Comparison of ENCODE assay signal across 10 cellular contexts in the genomic region with DNA sequence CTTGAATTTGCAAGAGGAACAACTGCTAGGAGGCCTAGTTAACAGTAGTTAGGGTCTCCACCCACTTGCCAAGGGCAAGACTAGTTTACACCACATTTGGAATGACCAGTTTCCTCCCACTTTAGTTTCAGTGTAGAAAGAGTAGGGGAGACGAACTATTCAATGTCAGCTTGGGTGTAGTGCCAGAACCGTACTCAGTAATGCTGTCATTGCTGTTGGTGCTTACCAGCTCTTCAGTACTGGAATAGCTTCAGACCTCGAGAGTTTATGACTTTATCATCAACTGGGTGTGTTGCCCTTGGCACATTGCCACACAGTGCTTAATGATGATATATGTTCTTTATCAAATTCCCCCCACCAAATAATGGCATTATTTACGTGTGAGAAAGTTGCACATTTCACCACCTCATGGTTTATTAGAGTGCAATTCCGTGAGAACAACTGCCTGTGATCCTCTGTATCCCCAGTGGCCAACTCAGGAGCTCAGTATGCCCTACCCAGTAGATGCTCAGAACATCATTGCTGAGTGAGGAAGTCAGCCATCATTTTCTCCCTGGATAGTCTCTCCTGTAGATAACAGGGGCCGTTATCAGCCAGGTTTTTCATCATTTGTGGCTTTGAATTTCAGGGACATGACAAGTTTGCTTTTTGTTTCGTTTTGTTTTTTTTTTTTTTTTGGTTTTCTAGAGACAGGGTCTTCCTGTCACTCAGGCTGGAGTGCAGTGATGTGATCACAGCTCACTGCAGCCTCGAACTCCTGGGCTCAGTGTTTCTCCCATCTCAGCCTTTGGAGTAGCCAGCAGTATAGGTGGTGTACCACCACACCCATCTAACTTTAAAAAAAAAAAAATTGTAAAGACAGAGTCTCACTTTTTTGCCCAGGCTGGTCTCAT.
DNase-seq lines count a peak whose midpoint lies in the region; ATAC-seq and TF ChIP-seq lines count a peak whose summit lies in the region.
"Had no signal": no experiment of that assay in that cellular context is flagged by ENCODE, and none has a peak within 500 bp of the region (broad histone marks: within the 10 kb centered on the region; RNA-seq: fewer than 3 reads in every experiment).

No MANE protein-coding gene starts in this region.

- peaks cover 44% of the 10 kb centered on the region for H3K36me3 Mint-ChIP-seq in activated naive CD8-positive, alpha-beta T cell treated with anti-CD3 and anti-CD28 coated beads for 36 hours
- H3K36me3 Mint-ChIP-seq in type B pancreatic cell = no peaks in the 10 kb centered on the region
- H3K36me3 Mint-ChIP-seq: neural progenitor cell had no signal

- H3K27me3 Mint-ChIP-seq in activated naive CD8-positive, alpha-beta T cell treated with anti-CD3 and anti-CD28 coated beads for 36 hours = no peaks in the 10 kb centered on the region
- H3K27me3 Mint-ChIP-seq in type B pancreatic cell = no peaks in the 10 kb centered on the region

- H3K9me3 Mint-ChIP-seq in activated naive CD8-positive, alpha-beta T cell treated with anti-CD3 and anti-CD28 coated beads for 36 hours = no peaks in the 10 kb centered on the region
- H3K9me3 Mint-ChIP-seq in type B pancreatic cell = no peaks in the 10 kb centered on the region
- H3K9me3 Mint-ChIP-seq: neural progenitor cell had no signal

- DNase-seq in activated T-cell treated with anti-CD3 and anti-CD28 coated beads, Interleukin-2, amount 50 U/mL, for 1 hour = peak; percentile 22
- no peak for DNase-seq in activated T-cell treated with anti-CD3 and anti-CD28 coated beads for 4 hours
- peak; percentile 12 for DNase-seq in activated naive CD8-positive, alpha-beta T cell treated with anti-CD3 and anti-CD28 coated beads for 36 hours
- DNase-seq in type B pancreatic cell (ENCODE audit: extremely low spot score, unreplicated experiment) = no peak
- no peak for DNase-seq in hepatic stellate cell (ENCODE audit: low spot score)
- DNase-seq in pons (ENCODE audit: low spot score) = no peak
- DNase-seq: NCI-H187 had no signal

- TF ChIP-seq CTCF in type B pancreatic cell (conservative IDR thresholded peaks at IDR 0.05) = no peak

- H3K4me3 Mint-ChIP-seq in activated naive CD8-positive, alpha-beta T cell treated with anti-CD3 and anti-CD28 coated beads for 36 hours = peak overlapping the region; percentile 68
- H3K4me3 Mint-ChIP-seq in type B pancreatic cell = no peak overlapping the region
- H3K4me3 Mint-ChIP-seq: neural progenitor cell had no signal

- peaks cover 52% of the 10 kb centered on the region for H3K4me1 Mint-ChIP-seq in activated naive CD8-positive, alpha-beta T cell treated with anti-CD3 and anti-CD28 coated beads for 36 hours
- no peaks in the 10 kb centered on the region for H3K4me1 Mint-ChIP-seq in type B pancreatic cell (ENCODE audit: unreplicated experiment)
- H3K4me1 Mint-ChIP-seq: neural progenitor cell had no signal

- H3K27ac ChIP-seq in KOPT-K1 (ENCODE audit: low read depth, low read length, poor library complexity, severe bottlenecking) = peak overlapping the region; percentile 37
- H3K27ac ChIP-seq: neural progenitor cell had no signal

- peaks cover 98% of the 10 kb centered on the region for H3K36me3 ChIP-seq in KOPT-K1 (ENCODE audit: insufficient read depth, low read length)
- H3K36me3 ChIP-seq: neural progenitor cell had no signal

- no peaks in the 10 kb centered on the region for H3K9me3 ChIP-seq in KOPT-K1 (ENCODE audit: insufficient read depth, low read length, poor library complexity, severe bottlenecking)

- no peak for ATAC-seq in GM19023 (IDR thresholded peaks at IDR 0.05; ENCODE audit: unreplicated experiment)

- peak overlapping the region; percentile 90 for H3K27ac Mint-ChIP-seq in activated naive CD8-positive, alpha-beta T cell treated with anti-CD3 and anti-CD28 coated beads for 36 hours
- peak overlapping the region; percentile 55 for H3K27ac Mint-ChIP-seq in type B pancreatic cell
- H3K27ac Mint-ChIP-seq: neural progenitor cell had no signal

Comparison
In these comparisons a context has a peak if more than half of its experiments do, and no peak if none do; other contexts are left out.
1. DNase-seq: peak in activated T-cell treated with anti-CD3 and anti-CD28 coated beads, Interleukin-2, amount 50 U/mL, for 1 hour (single experiment) and activated naive CD8-positive, alpha-beta T cell treated with anti-CD3 and anti-CD28 coated beads for 36 hours (single experiment); none in activated T-cell treated with anti-CD3 and anti-CD28 coated beads for 4 hours (single experiment), type B pancreatic cell (single experiment), hepatic stellate cell (single experiment) and pons (single experiment).